Comparison of ENCODE assay signal across 1 cellular context in genomic region chr10:94638097-94638496, GRCh38.
TF ChIP-seq lines count a peak whose summit lies in the region.
"Not testable (repeated sequence)": the region's sequence is repeated elsewhere in the genome, so short reads cannot be mapped to it uniquely, and the experiment has no call there.

No MANE protein-coding gene starts in this region.

- POLR2A ChIA-PET in HEK293 (lab: Yijun Ruan, JAX), result not testable (repeated sequence)

- not testable (repeated sequence) for H3K4me3 ChIP-seq in HEK293 (ENCODE audit: low read depth, low read length)

- TF ChIP-seq CTCF in HEK293 (tag by site-specific recombination; IDR thresholded peaks at IDR 0.05), result not testable (repeated sequence)

- not testable (repeated sequence) for H3K27ac ChIP-seq in HEK293 (ENCODE audit: extremely low read depth, low read depth, low read length)

- not testable (repeated sequence) for H3K4me1 ChIP-seq in HEK293 (ENCODE audit: control insufficient read depth, insufficient read depth, low read length)

- not testable (repeated sequence) for H3K9me3 ChIP-seq in HEK293 (ENCODE audit: control insufficient read depth, insufficient read depth, low read depth, low read length)

- CTCF ChIA-PET in HEK293 (lab: Yijun Ruan, JAX), result not testable (repeated sequence)

- not testable (repeated sequence) for H3K36me3 ChIP-seq in HEK293 (ENCODE audit: control insufficient read depth in 2 of 2, insufficient read depth in 1 of 2, low read length in 2 of 2)

TF ChIP-seq in HEK293, 187 proteins besides CTCF, POLR2A, EP300 and RAD21:
- TF ChIP-seq ZNF529 (tag by site-specific recombination; IDR thresholded peaks at IDR 0.05; ENCODE audit: insufficient replicate concordance) (peak; percentile 89), SETDB1 (IDR thresholded peaks at IDR 0.05; ENCODE audit: insufficient read length, low read length) (peak; percentile 80)
